In genomic region chr3:19250959-19251610, GRCh38 we compare ENCODE assay signal across 2 cellular contexts.
TF ChIP-seq lines count a peak whose summit lies in the region.

No MANE protein-coding gene starts in this region.

TF ChIP-seq in HCT116, 20 proteins besides CTCF, POLR2A, EP300 and RAD21 (continued from another document):
- TF ChIP-seq CBX3 (IDR thresholded peaks at IDR 0.05; ENCODE audit: low read depth) (no peak), MAX (IDR thresholded peaks at IDR 0.05) (no peak), ZNF274 (IDR thresholded peaks at IDR 0.05; ENCODE audit: low read depth, low read length) (no peak), SRF (IDR thresholded peaks at IDR 0.05; ENCODE audit: low read depth) (no peak), SP1 (IDR thresholded peaks at IDR 0.05; ENCODE audit: low read depth) (no peak), YY1 (IDR thresholded peaks at IDR 0.05; ENCODE audit: extremely low read depth, insufficient replicate concordance, low read depth, low read length) (no peak), TCF7L2 (IDR thresholded peaks at IDR 0.05; ENCODE audit: borderline replicate concordance, extremely low read depth, insufficient read depth, insufficient read length) (no peak), CEBPB (IDR thresholded peaks at IDR 0.05; ENCODE audit: low read depth) (no peak)

TF ChIP-seq in WTC11, 78 proteins besides CTCF, POLR2A, EP300 and RAD21 (continued from another document):
- TF ChIP-seq USF1 (CRISPR knock-in tag; IDR thresholded peaks at IDR 0.05) (no peak), ZNF263 (CRISPR knock-in tag; IDR thresholded peaks at IDR 0.05; ENCODE audit: low read depth) (no peak), ZNF423 (CRISPR knock-in tag; IDR thresholded peaks at IDR 0.05) (peak; percentile 63), ATF2 (CRISPR knock-in tag; IDR thresholded peaks at IDR 0.05; ENCODE audit: borderline replicate concordance, low read depth) (no peak), CREB1 (CRISPR knock-in tag; IDR thresholded peaks at IDR 0.05) (no peak), MYBL2 (CRISPR knock-in tag; IDR thresholded peaks at IDR 0.05) (no peak)
- TF ChIP-seq, protein P1, sequence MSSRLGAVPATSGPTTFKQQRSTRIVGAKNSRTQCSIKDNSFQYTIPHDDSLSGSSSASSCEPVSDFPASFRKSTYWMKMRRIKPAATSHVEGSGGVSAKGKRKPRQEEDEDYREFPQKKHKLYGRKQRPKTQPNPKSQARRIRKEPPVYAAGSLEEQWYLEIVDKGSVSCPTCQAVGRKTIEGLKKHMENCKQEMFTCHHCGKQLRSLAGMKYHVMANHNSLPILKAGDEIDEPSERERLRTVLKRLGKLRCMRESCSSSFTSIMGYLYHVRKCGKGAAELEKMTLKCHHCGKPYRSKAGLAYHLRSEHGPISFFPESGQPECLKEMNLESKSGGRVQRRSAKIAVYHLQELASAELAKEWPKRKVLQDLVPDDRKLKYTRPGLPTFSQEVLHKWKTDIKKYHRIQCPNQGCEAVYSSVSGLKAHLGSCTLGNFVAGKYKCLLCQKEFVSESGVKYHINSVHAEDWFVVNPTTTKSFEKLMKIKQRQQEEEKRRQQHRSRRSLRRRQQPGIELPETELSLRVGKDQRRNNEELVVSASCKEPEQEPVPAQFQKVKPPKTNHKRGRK (CRISPR knock-in tag; IDR thresholded peaks at IDR 0.05; ENCODE audit: borderline replicate concordance), result no peak
TF ChIP-seq in WTC11: peak in this region for 1.
